Comparison of ENCODE assay signal across 1 cellular context in genomic region chr2:157221394-157221988, GRCh38.
A peak's percentile ranks its signal among the peaks of the same experiment; 100 is the strongest.
TF ChIP-seq lines count a peak whose summit lies in the region.

No MANE protein-coding gene starts in this region.

TF ChIP-seq in K562, 482 proteins besides CTCF, POLR2A, EP300 and RAD21 (continued from another document and continues in another):
- peak in 1 of 2 experiments; percentile 76; a peak in 2 of 4 replicates for TF ChIP-seq ZNF639 (CRISPR knock-in tag; conservative IDR thresholded peaks at IDR 0.05 in 1 of 2, IDR thresholded peaks at IDR 0.05 in 1 of 2)
- peak; percentile 87; the same call in 1 of the 2 replicates for TF ChIP-seq MTA3 (IDR thresholded peaks at IDR 0.05; ENCODE audit: borderline replicate concordance)
- TF ChIP-seq PKNOX1 (IDR thresholded peaks at IDR 0.05) = peak; percentile 94
- no peak for TF ChIP-seq ZNF24 (IDR thresholded peaks at IDR 0.05)
- peak; percentile 66 for TF ChIP-seq CTBP1 (IDR thresholded peaks at IDR 0.05; ENCODE audit: borderline replicate concordance)
- peak; percentile 63 for TF ChIP-seq ARID3A (IDR thresholded peaks at IDR 0.05; ENCODE audit: borderline replicate concordance, low read depth, low read length)
- no peak for TF ChIP-seq ZNF239 (CRISPR knock-in tag; IDR thresholded peaks at IDR 0.05)
- TF ChIP-seq IRF9 (tag; IDR thresholded peaks at IDR 0.05) = no peak
- TF ChIP-seq ZBED1 (IDR thresholded peaks at IDR 0.05) = 0 out of 2 replicates have a peak, but pooled peaks have one; percentile 50
- TF ChIP-seq ZNF561 (CRISPR knock-in tag; conservative IDR thresholded peaks at IDR 0.05) = no peak
- peak; percentile 95 for TF ChIP-seq ZNF395 (CRISPR knock-in tag; IDR thresholded peaks at IDR 0.05)
- TF ChIP-seq ZMIZ1 (IDR thresholded peaks at IDR 0.05; ENCODE audit: low read depth in 2 of 2, low read length in 2 of 2) = peak in 1 of 2 experiments; percentile 95; a peak in 2 of 4 replicates
- TF ChIP-seq KLF13 (tag; IDR thresholded peaks at IDR 0.05; ENCODE audit: borderline replicate concordance, low read depth) = 0 out of 2 replicates have a peak, but pooled peaks have one; percentile 12
- TF ChIP-seq ZBTB1 (CRISPR knock-in tag; IDR thresholded peaks at IDR 0.05; ENCODE audit: borderline replicate concordance, low read depth) = 0 out of 2 replicates have a peak, but pooled peaks have one; percentile 31
- TF ChIP-seq HMGN3 (IDR thresholded peaks at IDR 0.05; ENCODE audit: borderline replicate concordance, extremely low read depth, insufficient read length, low read depth, low read length) = no peak
- TF ChIP-seq HDAC2 (IDR thresholded peaks at IDR 0.05) = peak; percentile 87; the same call in 1 of the 2 replicates
- TF ChIP-seq PBX2 (CRISPR knock-in tag; IDR thresholded peaks at IDR 0.05; ENCODE audit: low read depth) = no peak
- TF ChIP-seq PBX2 (tag; conservative IDR thresholded peaks at IDR 0.05; ENCODE audit: low read depth) = peak; percentile 78; the same call in 1 of the 2 replicates
- TF ChIP-seq CEBPZ (IDR thresholded peaks at IDR 0.05; ENCODE audit: borderline replicate concordance, low read depth, low read length) = no peak
- no peak for TF ChIP-seq RAD51 (IDR thresholded peaks at IDR 0.05; ENCODE audit: borderline replicate concordance, low read depth)
- TF ChIP-seq TRIM28 (IDR thresholded peaks at IDR 0.05) = peak; percentile 75; the same call in 1 of the 2 replicates
- peak; percentile 50 for TF ChIP-seq VEZF1 (CRISPR knock-in tag; IDR thresholded peaks at IDR 0.05)
- 0 out of 2 replicates have a peak, but pooled peaks have one; percentile 36 for TF ChIP-seq PREB (CRISPR knock-in tag; IDR thresholded peaks at IDR 0.05)
- peak; percentile 45 for TF ChIP-seq E2F8 (IDR thresholded peaks at IDR 0.05; ENCODE audit: low read depth, partially characterized antibody)
- TF ChIP-seq ZNF766 (CRISPR knock-in tag; conservative IDR thresholded peaks at IDR 0.05) = peak; percentile 69; the same call in 1 of the 2 replicates
- TF ChIP-seq NFIC (IDR thresholded peaks at IDR 0.05) = peak; percentile 95
- peak; percentile 58; the same call in 1 of the 2 replicates for TF ChIP-seq PTRF (tag; IDR thresholded peaks at IDR 0.05)
- peak; percentile 91 for TF ChIP-seq MEIS2 (IDR thresholded peaks at IDR 0.05; ENCODE audit: partially characterized antibody)
- TF ChIP-seq TCF3 (CRISPR knock-in tag; IDR thresholded peaks at IDR 0.05) = peak; percentile 99
- 0 out of 2 replicates have a peak, but pooled peaks have one; percentile 10 for TF ChIP-seq ZNF707 (CRISPR knock-in tag; conservative IDR thresholded peaks at IDR 0.05)
- TF ChIP-seq SUPT5H (IDR thresholded peaks at IDR 0.05) = peak; percentile 41; the same call in 1 of the 2 replicates
- peak; percentile 96 for TF ChIP-seq PHB2 (IDR thresholded peaks at IDR 0.05; ENCODE audit: low read depth)
